22 cellular contexts compared by ENCODE assay signal in the genomic region with DNA sequence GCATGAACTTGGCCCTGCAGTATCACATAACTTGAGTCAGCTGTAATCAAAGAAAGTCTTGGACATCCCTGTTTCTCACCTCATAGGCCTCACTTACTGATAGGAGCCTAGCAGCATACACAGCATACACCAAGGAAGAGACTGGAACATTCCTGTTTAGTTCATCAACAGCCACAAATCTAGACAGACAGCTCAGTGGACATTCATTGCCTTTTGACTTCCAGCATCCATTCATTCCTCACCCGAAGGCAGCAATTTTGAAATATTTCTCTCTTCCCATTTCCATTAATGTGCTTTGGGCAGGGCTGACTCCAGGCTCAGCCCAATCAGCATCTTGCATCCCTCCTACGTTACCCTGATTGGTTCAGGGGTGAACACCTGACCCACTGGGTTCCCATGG.
"Had no signal": no experiment of that assay in that cellular context is flagged by ENCODE, and none has a peak within 500 bp of the region (broad histone marks: within the 10 kb centered on the region; RNA-seq: fewer than 3 reads in every experiment).

No MANE protein-coding gene starts in this region.

- H3K27me3 Mint-ChIP-seq: effector memory CD8-positive, alpha-beta T cell; type B pancreatic cell had no signal

- H3K27ac Mint-ChIP-seq: effector memory CD8-positive, alpha-beta T cell; memory B cell; natural killer cell; stimulated activated effector memory CD8-positive, alpha-beta T cell treated with anti-CD3 and anti-CD28 coated beads, Interleukin-12 subunit alpha, Interleukin-12 subunit beta, amount 100 ng/mL, for 72 hours; type B pancreatic cell had no signal

- H3K9me3 Mint-ChIP-seq: memory B cell, natural killer cell, type B pancreatic cell had no signal

- ATAC-seq: effector memory CD8-positive, alpha-beta T cell; left lobe of liver; natural killer cell; pancreas; right lobe of liver; stimulated activated effector memory CD8-positive, alpha-beta T cell treated with anti-CD3 and anti-CD28 coated beads, Interleukin-12 subunit alpha, Interleukin-12 subunit beta, amount 100 ng/mL, for 72 hours had no signal

- H3K27me3 ChIP-seq: esophagus squamous epithelium, neutrophil, pancreas, right lobe of liver, stomach, thyroid gland had no signal

- H3K4me3 ChIP-seq: esophagus squamous epithelium, lung, pancreas, right lobe of liver, smooth muscle cell, stomach, thyroid gland had no signal

- H3K4me3 Mint-ChIP-seq: effector memory CD8-positive, alpha-beta T cell; memory B cell; natural killer cell; stimulated activated effector memory CD8-positive, alpha-beta T cell treated with anti-CD3 and anti-CD28 coated beads, Interleukin-12 subunit alpha, Interleukin-12 subunit beta, amount 100 ng/mL, for 72 hours; type B pancreatic cell had no signal

- H3K36me3 ChIP-seq: esophagus squamous epithelium, neutrophil, pancreas, right lobe of liver, stomach, thyroid gland had no signal

- H3K36me3 Mint-ChIP-seq: memory B cell; natural killer cell; stimulated activated effector memory CD8-positive, alpha-beta T cell treated with anti-CD3 and anti-CD28 coated beads, Interleukin-12 subunit alpha, Interleukin-12 subunit beta, amount 100 ng/mL, for 72 hours; type B pancreatic cell had no signal

- H3K4me1 Mint-ChIP-seq: memory B cell; natural killer cell; stimulated activated effector memory CD8-positive, alpha-beta T cell treated with anti-CD3 and anti-CD28 coated beads, Interleukin-12 subunit alpha, Interleukin-12 subunit beta, amount 100 ng/mL, for 72 hours had no signal

- DNase-seq: cortex of kidney; effector memory CD8-positive, alpha-beta T cell; erythroblast; esophagus squamous epithelium; foreskin melanocyte; kidney; natural killer cell; pancreas; right lobe of liver; stimulated activated CD4-positive, alpha-beta T cell treated with anti-CD3 and anti-CD28 coated beads, Interleukin-12 subunit alpha, Interleukin-12 subunit beta, amount 100 ng/mL, for 4 hours; stimulated activated CD4-positive, alpha-beta T cell treated with anti-CD3 and anti-CD28 coated beads, Interleukin-1b, Interleukin-23, amount 100 ng/mL, for 48 hours; stimulated activated CD4-positive, alpha-beta T cell treated with anti-CD3 and anti-CD28 coated beads, Interleukin-4, amount 100 ng/mL, for 24 hours; stimulated activated naive CD4-positive, alpha-beta T cell treated with Interleukin-2 at 50 U/mL for 16 hours; stomach; thyroid gland had no signal
